In genomic region chr10:74109452-74109851, GRCh38 we compare ENCODE assay signal across 14 cellular contexts.
"Had no signal": no experiment of that assay in that cellular context is flagged by ENCODE, and none has a peak within 500 bp of the region (broad histone marks: within the 10 kb centered on the region; RNA-seq: fewer than 3 reads in every experiment).

No MANE protein-coding gene starts in this region.

- H3K4me3 Mint-ChIP-seq: activated CD4-positive, alpha-beta memory T cell treated with anti-CD3 and anti-CD28 coated beads, Interleukin-2, amount 10 ng/mL, durations not matched to agents 7 days and 5 days; activated naive CD4-positive, alpha-beta T cell treated with anti-CD3 and anti-CD28 coated beads, Interleukin-2, amount 10 ng/mL, durations not matched to agents 7 days and 5 days; nephron progenitor cell had no signal

- H3K9me3 Mint-ChIP-seq: activated CD4-positive, alpha-beta memory T cell treated with anti-CD3 and anti-CD28 coated beads, Interleukin-2, amount 10 ng/mL, durations not matched to agents 7 days and 5 days; activated naive CD4-positive, alpha-beta T cell treated with anti-CD3 and anti-CD28 coated beads, Interleukin-2, amount 10 ng/mL, durations not matched to agents 7 days and 5 days; nephron progenitor cell had no signal

- H3K27ac ChIP-seq: adrenal gland, cardiac muscle cell, colonic mucosa, psoas muscle, WERI-Rb-1 had no signal

- H3K4me3 ChIP-seq: adrenal gland, cardiac muscle cell, colonic mucosa, psoas muscle had no signal

- H3K9me3 ChIP-seq: adrenal gland, colonic mucosa, psoas muscle had no signal

- H3K27ac Mint-ChIP-seq: activated CD4-positive, alpha-beta memory T cell treated with anti-CD3 and anti-CD28 coated beads, Interleukin-2, amount 10 ng/mL, durations not matched to agents 7 days and 5 days; activated naive CD4-positive, alpha-beta T cell treated with anti-CD3 and anti-CD28 coated beads, Interleukin-2, amount 10 ng/mL, durations not matched to agents 7 days and 5 days had no signal

- H3K27me3 ChIP-seq: adrenal gland, cardiac muscle cell, colonic mucosa had no signal

- H3K27me3 Mint-ChIP-seq: activated CD4-positive, alpha-beta memory T cell treated with anti-CD3 and anti-CD28 coated beads, Interleukin-2, amount 10 ng/mL, durations not matched to agents 7 days and 5 days; activated naive CD4-positive, alpha-beta T cell treated with anti-CD3 and anti-CD28 coated beads, Interleukin-2, amount 10 ng/mL, durations not matched to agents 7 days and 5 days had no signal

- H3K4me1 Mint-ChIP-seq: activated naive CD4-positive, alpha-beta T cell treated with anti-CD3 and anti-CD28 coated beads, Interleukin-2, amount 10 ng/mL, durations not matched to agents 7 days and 5 days; nephron progenitor cell had no signal

- H3K4me1 ChIP-seq: colonic mucosa, psoas muscle had no signal

- FAIRE-seq: endothelial cell of umbilical vein had no signal

- DNase-seq: activated CD4-positive, alpha-beta memory T cell treated with anti-CD3 and anti-CD28 coated beads, Interleukin-2, amount 10 ng/mL, durations not matched to agents 7 days and 5 days; activated naive CD4-positive, alpha-beta T cell treated with anti-CD3 and anti-CD28 coated beads, Interleukin-2, amount 10 ng/mL, durations not matched to agents 7 days and 5 days; adrenal gland; colonic mucosa; foreskin fibroblast; hippocampal formation; kidney glomerular epithelial cell; nephron progenitor cell; psoas muscle; stimulated activated CD4-positive, alpha-beta T cell treated with anti-CD3 and anti-CD28 coated beads, Interleukin-1b, Interleukin-23, amount 100 ng/mL, for 48 hours; WERI-Rb-1 had no signal

- ATAC-seq: psoas muscle, sciatic nerve had no signal
